In genomic region chr9:25677301-25678146, GRCh38 we compare ENCODE assay signal across 1 cellular context.
TF ChIP-seq lines count a peak whose summit lies in the region.

No MANE protein-coding gene starts in this region.

TF ChIP-seq in WTC11, 78 proteins besides CTCF, POLR2A, EP300 and RAD21 (continued from another document):
- TF ChIP-seq, protein P1, sequence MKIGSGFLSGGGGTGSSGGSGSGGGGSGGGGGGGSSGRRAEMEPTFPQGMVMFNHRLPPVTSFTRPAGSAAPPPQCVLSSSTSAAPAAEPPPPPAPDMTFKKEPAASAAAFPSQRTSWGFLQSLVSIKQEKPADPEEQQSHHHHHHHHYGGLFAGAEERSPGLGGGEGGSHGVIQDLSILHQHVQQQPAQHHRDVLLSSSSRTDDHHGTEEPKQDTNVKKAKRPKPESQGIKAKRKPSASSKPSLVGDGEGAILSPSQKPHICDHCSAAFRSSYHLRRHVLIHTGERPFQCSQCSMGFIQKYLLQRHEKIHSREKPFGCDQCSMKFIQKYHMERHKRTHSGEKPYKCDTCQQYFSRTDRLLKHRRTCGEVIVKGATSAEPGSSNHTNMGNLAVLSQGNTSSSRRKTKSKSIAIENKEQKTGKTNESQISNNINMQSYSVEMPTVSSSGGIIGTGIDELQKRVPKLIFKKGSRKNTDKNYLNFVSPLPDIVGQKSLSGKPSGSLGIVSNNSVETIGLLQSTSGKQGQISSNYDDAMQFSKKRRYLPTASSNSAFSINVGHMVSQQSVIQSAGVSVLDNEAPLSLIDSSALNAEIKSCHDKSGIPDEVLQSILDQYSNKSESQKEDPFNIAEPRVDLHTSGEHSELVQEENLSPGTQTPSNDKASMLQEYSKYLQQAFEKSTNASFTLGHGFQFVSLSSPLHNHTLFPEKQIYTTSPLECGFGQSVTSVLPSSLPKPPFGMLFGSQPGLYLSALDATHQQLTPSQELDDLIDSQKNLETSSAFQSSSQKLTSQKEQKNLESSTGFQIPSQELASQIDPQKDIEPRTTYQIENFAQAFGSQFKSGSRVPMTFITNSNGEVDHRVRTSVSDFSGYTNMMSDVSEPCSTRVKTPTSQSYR (CRISPR knock-in tag; IDR thresholded peaks at IDR 0.05): 0 out of 2 replicates have a peak, but pooled peaks have one; percentile 41
- TF ChIP-seq RORB (CRISPR knock-in tag; IDR thresholded peaks at IDR 0.05) (0 out of 2 replicates have a peak, but pooled peaks have one; percentile 51), SP1 (CRISPR knock-in tag; conservative IDR thresholded peaks at IDR 0.05) (peak; percentile 20), ZNF396 (CRISPR knock-in tag; IDR thresholded peaks at IDR 0.05; ENCODE audit: borderline replicate concordance) (no peak), AFF4 (CRISPR knock-in tag; IDR thresholded peaks at IDR 0.05; ENCODE audit: borderline replicate concordance) (0 out of 2 replicates have a peak, but pooled peaks have one; percentile 20), NR2C2 (CRISPR knock-in tag; IDR thresholded peaks at IDR 0.05) (no peak), MAX (CRISPR knock-in tag; IDR thresholded peaks at IDR 0.05) (peak; percentile 82), GABPB1 (CRISPR knock-in tag; IDR thresholded peaks at IDR 0.05) (no peak), MYBL2 (CRISPR knock-in tag; IDR thresholded peaks at IDR 0.05) (0 out of 2 replicates have a peak, but pooled peaks have one; percentile 40), ATF3 (CRISPR knock-in tag; conservative IDR thresholded peaks at IDR 0.05) (no peak), IRF2 (CRISPR knock-in tag; IDR thresholded peaks at IDR 0.05; ENCODE audit: borderline replicate concordance, low read depth) (no peak), ZNF232 (CRISPR knock-in tag; IDR thresholded peaks at IDR 0.05) (no peak), CREM (CRISPR knock-in tag; IDR thresholded peaks at IDR 0.05) (no peak), ZNF416 (CRISPR knock-in tag; IDR thresholded peaks at IDR 0.05) (no peak), FOXK1 (CRISPR knock-in tag; IDR thresholded peaks at IDR 0.05) (0 out of 2 replicates have a peak, but pooled peaks have one; percentile 6), NR1H2 (CRISPR knock-in tag; IDR thresholded peaks at IDR 0.05) (no peak), SMAD3 (CRISPR knock-in tag; IDR thresholded peaks at IDR 0.05; ENCODE audit: borderline replicate concordance) (0 out of 2 replicates have a peak, but pooled peaks have one; percentile 64), ZNF671 (CRISPR knock-in tag; IDR thresholded peaks at IDR 0.05) (no peak), HMGA2 (CRISPR knock-in tag; IDR thresholded peaks at IDR 0.05) (no peak), ARID4B (CRISPR knock-in tag; IDR thresholded peaks at IDR 0.05; ENCODE audit: borderline replicate concordance) (no peak), GTF2I (CRISPR knock-in tag; conservative IDR thresholded peaks at IDR 0.05) (peak; percentile 79; the same call in 1 of the 2 replicates), ATF6 (CRISPR knock-in tag; IDR thresholded peaks at IDR 0.05) (no peak), OVOL2 (CRISPR knock-in tag; IDR thresholded peaks at IDR 0.05; ENCODE audit: borderline replicate concordance) (0 out of 2 replicates have a peak, but pooled peaks have one; percentile 43), PRRX2 (CRISPR knock-in tag; IDR thresholded peaks at IDR 0.05) (no peak), NFYB (CRISPR knock-in tag; conservative IDR thresholded peaks at IDR 0.05; ENCODE audit: low read depth) (no peak), FOXP1 (CRISPR knock-in tag; IDR thresholded peaks at IDR 0.05; ENCODE audit: borderline replicate concordance) (no peak), CDX4 (CRISPR knock-in tag; IDR thresholded peaks at IDR 0.05; ENCODE audit: borderline replicate concordance) (no peak), CBFB (CRISPR knock-in tag; IDR thresholded peaks at IDR 0.05; ENCODE audit: low read depth) (no peak), ZNF263 (CRISPR knock-in tag; IDR thresholded peaks at IDR 0.05; ENCODE audit: low read depth) (no peak; the same call in 1 of the 2 replicates)
- TF ChIP-seq, protein P2, sequence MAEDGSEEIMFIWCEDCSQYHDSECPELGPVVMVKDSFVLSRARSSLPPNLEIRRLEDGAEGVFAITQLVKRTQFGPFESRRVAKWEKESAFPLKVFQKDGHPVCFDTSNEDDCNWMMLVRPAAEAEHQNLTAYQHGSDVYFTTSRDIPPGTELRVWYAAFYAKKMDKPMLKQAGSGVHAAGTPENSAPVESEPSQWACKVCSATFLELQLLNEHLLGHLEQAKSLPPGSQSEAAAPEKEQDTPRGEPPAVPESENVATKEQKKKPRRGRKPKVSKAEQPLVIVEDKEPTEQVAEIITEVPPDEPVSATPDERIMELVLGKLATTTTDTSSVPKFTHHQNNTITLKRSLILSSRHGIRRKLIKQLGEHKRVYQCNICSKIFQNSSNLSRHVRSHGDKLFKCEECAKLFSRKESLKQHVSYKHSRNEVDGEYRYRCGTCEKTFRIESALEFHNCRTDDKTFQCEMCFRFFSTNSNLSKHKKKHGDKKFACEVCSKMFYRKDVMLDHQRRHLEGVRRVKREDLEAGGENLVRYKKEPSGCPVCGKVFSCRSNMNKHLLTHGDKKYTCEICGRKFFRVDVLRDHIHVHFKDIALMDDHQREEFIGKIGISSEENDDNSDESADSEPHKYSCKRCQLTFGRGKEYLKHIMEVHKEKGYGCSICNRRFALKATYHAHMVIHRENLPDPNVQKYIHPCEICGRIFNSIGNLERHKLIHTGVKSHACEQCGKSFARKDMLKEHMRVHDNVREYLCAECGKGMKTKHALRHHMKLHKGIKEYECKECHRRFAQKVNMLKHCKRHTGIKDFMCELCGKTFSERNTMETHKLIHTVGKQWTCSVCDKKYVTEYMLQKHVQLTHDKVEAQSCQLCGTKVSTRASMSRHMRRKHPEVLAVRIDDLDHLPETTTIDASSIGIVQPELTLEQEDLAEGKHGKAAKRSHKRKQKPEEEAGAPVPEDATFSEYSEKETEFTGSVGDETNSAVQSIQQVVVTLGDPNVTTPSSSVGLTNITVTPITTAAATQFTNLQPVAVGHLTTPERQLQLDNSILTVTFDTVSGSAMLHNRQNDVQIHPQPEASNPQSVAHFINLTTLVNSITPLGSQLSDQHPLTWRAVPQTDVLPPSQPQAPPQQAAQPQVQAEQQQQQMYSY (CRISPR knock-in tag; IDR thresholded peaks at IDR 0.05): no peak
- TF ChIP-seq, protein P3, sequence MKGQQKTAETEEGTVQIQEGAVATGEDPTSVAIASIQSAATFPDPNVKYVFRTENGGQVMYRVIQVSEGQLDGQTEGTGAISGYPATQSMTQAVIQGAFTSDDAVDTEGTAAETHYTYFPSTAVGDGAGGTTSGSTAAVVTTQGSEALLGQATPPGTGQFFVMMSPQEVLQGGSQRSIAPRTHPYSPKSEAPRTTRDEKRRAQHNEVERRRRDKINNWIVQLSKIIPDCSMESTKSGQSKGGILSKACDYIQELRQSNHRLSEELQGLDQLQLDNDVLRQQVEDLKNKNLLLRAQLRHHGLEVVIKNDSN (CRISPR knock-in tag; IDR thresholded peaks at IDR 0.05): no peak; the same call in 1 of the 2 replicates
- TF ChIP-seq, protein P4, sequence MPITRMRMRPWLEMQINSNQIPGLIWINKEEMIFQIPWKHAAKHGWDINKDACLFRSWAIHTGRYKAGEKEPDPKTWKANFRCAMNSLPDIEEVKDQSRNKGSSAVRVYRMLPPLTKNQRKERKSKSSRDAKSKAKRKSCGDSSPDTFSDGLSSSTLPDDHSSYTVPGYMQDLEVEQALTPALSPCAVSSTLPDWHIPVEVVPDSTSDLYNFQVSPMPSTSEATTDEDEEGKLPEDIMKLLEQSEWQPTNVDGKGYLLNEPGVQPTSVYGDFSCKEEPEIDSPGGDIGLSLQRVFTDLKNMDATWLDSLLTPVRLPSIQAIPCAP (CRISPR knock-in tag; IDR thresholded peaks at IDR 0.05): no peak; the same call in 1 of the 2 replicates
- TF ChIP-seq, protein P5, sequence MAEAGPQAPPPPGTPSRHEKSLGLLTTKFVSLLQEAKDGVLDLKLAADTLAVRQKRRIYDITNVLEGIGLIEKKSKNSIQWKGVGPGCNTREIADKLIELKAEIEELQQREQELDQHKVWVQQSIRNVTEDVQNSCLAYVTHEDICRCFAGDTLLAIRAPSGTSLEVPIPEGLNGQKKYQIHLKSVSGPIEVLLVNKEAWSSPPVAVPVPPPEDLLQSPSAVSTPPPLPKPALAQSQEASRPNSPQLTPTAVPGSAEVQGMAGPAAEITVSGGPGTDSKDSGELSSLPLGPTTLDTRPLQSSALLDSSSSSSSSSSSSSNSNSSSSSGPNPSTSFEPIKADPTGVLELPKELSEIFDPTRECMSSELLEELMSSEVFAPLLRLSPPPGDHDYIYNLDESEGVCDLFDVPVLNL (CRISPR knock-in tag; IDR thresholded peaks at IDR 0.05; ENCODE audit: borderline replicate concordance, low read depth): no peak
